Comparison of ENCODE assay signal across 29 cellular contexts in genomic region chr18:23094411-23095165, GRCh38. TPM values are rescaled to one million over a fixed set of nuclear protein-coding genes. Genes with fewer than 3 reads are reported as not detected.
A peak's percentile ranks its signal among the peaks of the same experiment; 100 is the strongest.
DNase-seq lines count a peak whose midpoint lies in the region; ATAC-seq, FAIRE-seq and TF ChIP-seq lines count a peak whose summit lies in the region.
"Had no signal": no experiment of that assay in that cellular context is flagged by ENCODE, and none has a peak within 500 bp of the region (broad histone marks: within the 10 kb centered on the region; RNA-seq: fewer than 3 reads in every experiment).

No MANE protein-coding gene starts in this region.

- H3K9me3 ChIP-seq in SJCRH30 (replicated peaks) (no peaks in the 10 kb centered on the region), spleen (no peaks in the 10 kb centered on the region), small intestine (ENCODE audit: control insufficient read depth, low read depth) (no peaks in the 10 kb centered on the region)
- H3K9me3 ChIP-seq: adrenal gland, thyroid gland had no signal

- H3K27ac ChIP-seq in SJCRH30 (no peak overlapping the region), spleen (no peak overlapping the region), coronary artery (no peak overlapping the region), small intestine (ENCODE audit: low read depth in 1 of 2, low read length in 1 of 2) (no peak overlapping the region)
- H3K27ac ChIP-seq: 22Rv1, adrenal gland, skin epidermis, thyroid gland had no signal

- intact Hi-C loops in spleen (cut with DNase I; ENCODE audit: low total_unique reads): no loop called here

- WGBS in spleen, 5 donors: 70 to 79% (median 72%) methylated on average over 18 of the region's 18 CpGs
- WGBS in small intestine, 3 donors: 60 to 78% (median 74%) methylated on average over 18 of the region's 18 CpGs

- TF ChIP-seq CTCF in spleen (IDR thresholded peaks at IDR 0.05 in 8 of 11, conservative IDR thresholded peaks at IDR 0.05 in 3 of 11) (no peak), coronary artery (IDR thresholded peaks at IDR 0.05) (no peak)

- no peak for FAIRE-seq in small intestine (lab: Jason Lieb, UNC)
- FAIRE-seq: colon, endometrium, GM12878 had no signal

- TF ChIP-seq POLR2A in spleen (IDR thresholded peaks at IDR 0.05): no peak

- peak overlapping the region; percentile 34 for H3K4me3 ChIP-seq in SJCRH30
- H3K4me3 ChIP-seq in spleen: no peak overlapping the region
- H3K4me3 ChIP-seq in coronary artery: no peak overlapping the region
- no peak overlapping the region for H3K4me3 ChIP-seq in small intestine (ENCODE audit: low read depth in 1 of 2, low read length in 2 of 2)
- H3K4me3 ChIP-seq: adrenal gland, GM12878, skin epidermis, thyroid gland had no signal

- H3K36me3 ChIP-seq in SJCRH30 (no peaks in the 10 kb centered on the region), spleen (no peaks in the 10 kb centered on the region), small intestine (ENCODE audit: control insufficient read depth in 2 of 2, insufficient read depth in 2 of 2, low read length in 2 of 2) (no peaks in the 10 kb centered on the region)
- H3K36me3 ChIP-seq: adrenal gland, thyroid gland had no signal

- ATAC-seq in GM18498 (IDR thresholded peaks at IDR 0.05; ENCODE audit: unreplicated experiment): no peak
- ATAC-seq: GM12878; left colon; naive thymus-derived CD4-positive, alpha-beta T cell; SK-N-SH treated with all-trans-retinoic acid at 6 μM for 48 hours; stimulated activated naive CD8-positive, alpha-beta T cell treated with anti-CD3 and anti-CD28 coated beads, Interleukin-15, Interleukin-2, amounts not matched to agents 100 U/mL and 50 U/mL, for 24 hours had no signal

- no peaks in the 10 kb centered on the region for H3K27me3 ChIP-seq in SJCRH30
- H3K27me3 ChIP-seq in spleen (replicated peaks in 1 of 7): no peaks in the 10 kb centered on the region
- no peaks in the 10 kb centered on the region for H3K27me3 ChIP-seq in small intestine (ENCODE audit: control insufficient read depth in 2 of 2, insufficient read depth in 2 of 2, low read length in 2 of 2)
- H3K27me3 ChIP-seq: adrenal gland, thyroid gland had no signal

- DNase-seq in NCI-H2171 treated with DMSO at 0.1 percent for 48 hours (lab: John Stamatoyannopoulos, UW) (peak; percentile 23), NCI-H2171 (lab: John Stamatoyannopoulos, UW) (no peak), SJCRH30 (no peak), iPS-NIHi7 (ENCODE audit: extremely low spot score) (peak; percentile 50), spleen (peak; percentile 40), coronary artery (ENCODE audit: low spot score) (no peak), small intestine (no peak)
- DNase-seq: activated CD4-positive, alpha-beta memory T cell treated with anti-CD3 and anti-CD28 coated beads, Interleukin-2, amount 10 ng/mL, durations not matched to agents 7 days and 5 days; activated effector memory CD4-positive, alpha-beta T cell treated with Interleukin-2 at 50 U/mL for 16 hours; adrenal gland; AML-193; DMS79; left colon; naive thymus-derived CD4-positive, alpha-beta T cell; NCI-H1048; NCI-H1930; NCI-H446; NK-92 treated with Interleukin-12 subunit alpha and Interleukin-12 subunit beta, amount 100 ng/mL, for 24 hours; stimulated activated CD4-positive, alpha-beta T cell treated with anti-CD3 and anti-CD28 coated beads, Interleukin-4, amount 100 ng/mL, for 1 hour; stimulated activated naive CD8-positive, alpha-beta T cell treated with anti-CD3 and anti-CD28 coated beads, Interleukin-15, Interleukin-2, amounts not matched to agents 100 U/mL and 50 U/mL, for 24 hours; T1000 had no signal

- H3K4me1 ChIP-seq in SJCRH30 (no peaks in the 10 kb centered on the region), spleen (peaks cover 7 to 19% (median 11%) of the 10 kb centered on the region in 6 donors), small intestine (ENCODE audit: control insufficient read depth in 2 of 2, insufficient read depth in 1 of 2, low read depth in 1 of 2, low read length in 1 of 2) (peaks cover 0 to 3% of the 10 kb centered on the region in 2 donors)
- H3K4me1 ChIP-seq: adrenal gland had no signal

RNA-seq across cellular contexts. Expression of gene CABLES1, which starts 40.7 kb away (rescaled TPM):
- 21.9 and 22.8 TPM in 2 replicates for total RNA-seq in SJCRH30 (2014; rRNA removed; shearing (Covaris generic))
- total RNA-seq in spleen: 10 to 100 TPM in 2 of 7 donors, 1 to 10 TPM in 5; 4.2 to 18.7 (median 8.0) TPM
- polyA plus RNA-seq in spleen: 1 to 10 TPM; 1.7 to 2.3 (median 1.8) TPM
- polyA plus RNA-seq in small intestine: 1 to 10 TPM; 6.9 to 9.1 (median 7.8) TPM
- polyA plus RNA-seq: naive thymus-derived CD4-positive, alpha-beta T cell had no signal

Comparison
In these comparisons a context has a peak if more than half of its experiments do, and no peak if none do; other contexts are left out.
1. DNase-seq: peak in NCI-H2171 treated with DMSO at 0.1 percent for 48 hours (single experiment), iPS-NIHi7 (single experiment) and spleen (single experiment); none in NCI-H2171 (single experiment), SJCRH30 (0 of 2), coronary artery (single experiment) and small intestine (single experiment).